Comparison of ENCODE assay signal across 1 cellular context in genomic region chr4:122616910-122617596, GRCh38.
TF ChIP-seq lines count a peak whose summit lies in the region.

No MANE protein-coding gene starts in this region.

TF ChIP-seq in GM23338, 12 proteins besides CTCF, POLR2A, EP300 and RAD21 (continued from another document):
- TF ChIP-seq REST (IDR thresholded peaks at IDR 0.05; ENCODE audit: unreplicated experiment) (no peak), ETS1 (IDR thresholded peaks at IDR 0.05) (no peak), JUNB (IDR thresholded peaks at IDR 0.05; ENCODE audit: unreplicated experiment) (no peak), ZNF462 (CRISPR knock-in tag; IDR thresholded peaks at IDR 0.05) (no peak), CREB1 (CRISPR knock-in tag; IDR thresholded peaks at IDR 0.05; ENCODE audit: low read depth) (no peak), EZH2 (IDR thresholded peaks at IDR 0.05; ENCODE audit: low read depth, unreplicated experiment) (no peak)
